Comparison of ENCODE assay signal across 1 cellular context in the genomic region with DNA sequence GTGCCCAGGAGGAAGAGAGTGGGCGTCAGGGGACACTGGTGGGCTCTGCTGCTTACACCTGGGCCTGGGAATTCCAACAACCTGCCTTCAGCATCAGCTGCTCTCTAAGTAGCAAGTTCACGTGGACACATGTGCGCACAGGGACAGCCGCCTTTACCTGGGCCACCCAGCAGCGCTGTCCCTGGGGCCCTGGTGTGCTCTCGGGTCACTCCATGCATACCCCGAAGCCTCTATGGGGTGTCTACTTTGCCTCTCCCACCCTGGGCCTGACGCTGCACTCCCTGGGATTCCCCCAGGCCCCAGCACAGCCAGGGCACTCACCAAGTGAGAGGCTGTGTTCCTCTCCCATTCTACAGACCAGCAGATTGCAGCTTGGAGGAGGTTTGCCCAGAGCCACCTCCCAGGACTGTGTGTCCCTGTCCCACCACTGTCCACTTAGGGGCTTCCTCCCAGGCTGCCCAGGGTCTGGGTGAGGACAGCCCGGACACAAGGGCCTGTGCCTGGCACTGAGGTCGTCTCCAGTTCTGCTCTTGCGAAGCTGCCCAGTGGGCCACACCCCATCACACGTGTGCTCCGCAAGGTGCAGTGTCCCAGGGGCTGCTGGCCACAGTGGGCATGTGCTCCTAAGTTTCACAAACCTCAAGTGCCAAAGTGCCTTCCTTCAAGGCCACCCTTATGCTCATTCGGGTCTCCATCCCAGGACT.
TF ChIP-seq lines count a peak whose summit lies in the region.

No MANE protein-coding gene starts in this region.

TF ChIP-seq in HepG2, 621 proteins besides CTCF, POLR2A, EP300 and RAD21:
- TF ChIP-seq ZNF788 (CRISPR knock-in tag; IDR thresholded peaks at IDR 0.05; ENCODE audit: borderline replicate concordance) = no peak
- TF ChIP-seq, protein P1, sequence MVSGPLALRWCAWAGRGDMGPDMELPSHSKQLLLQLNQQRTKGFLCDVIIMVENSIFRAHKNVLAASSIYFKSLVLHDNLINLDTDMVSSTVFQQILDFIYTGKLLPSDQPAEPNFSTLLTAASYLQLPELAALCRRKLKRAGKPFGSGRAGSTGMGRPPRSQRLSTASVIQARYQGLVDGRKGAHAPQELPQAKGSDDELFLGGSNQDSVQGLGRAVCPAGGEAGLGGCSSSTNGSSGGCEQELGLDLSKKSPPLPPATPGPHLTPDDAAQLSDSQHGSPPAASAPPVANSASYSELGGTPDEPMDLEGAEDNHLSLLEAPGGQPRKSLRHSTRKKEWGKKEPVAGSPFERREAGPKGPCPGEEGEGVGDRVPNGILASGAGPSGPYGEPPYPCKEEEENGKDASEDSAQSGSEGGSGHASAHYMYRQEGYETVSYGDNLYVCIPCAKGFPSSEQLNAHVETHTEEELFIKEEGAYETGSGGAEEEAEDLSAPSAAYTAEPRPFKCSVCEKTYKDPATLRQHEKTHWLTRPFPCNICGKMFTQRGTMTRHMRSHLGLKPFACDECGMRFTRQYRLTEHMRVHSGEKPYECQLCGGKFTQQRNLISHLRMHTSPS (CRISPR knock-in tag; IDR thresholded peaks at IDR 0.05; ENCODE audit: low read depth) = no peak
- no peak for TF ChIP-seq ZNF790 (CRISPR knock-in tag; IDR thresholded peaks at IDR 0.05; ENCODE audit: borderline replicate concordance)
- no peak for TF ChIP-seq ZNF569 (CRISPR knock-in tag; IDR thresholded peaks at IDR 0.05; ENCODE audit: borderline replicate concordance)
- no peak for TF ChIP-seq ZNF143 (CRISPR knock-in tag; IDR thresholded peaks at IDR 0.05)
- no peak for TF ChIP-seq DR1 (CRISPR knock-in tag; IDR thresholded peaks at IDR 0.05)
- peak; percentile 49 for TF ChIP-seq AGO2 (optimal IDR thresholded peaks at IDR 0.05; ENCODE audit: low read depth, low read length)
- TF ChIP-seq NFKBIZ (CRISPR knock-in tag; IDR thresholded peaks at IDR 0.05) = no peak
